28 cellular contexts compared by ENCODE assay signal in the genomic region with DNA sequence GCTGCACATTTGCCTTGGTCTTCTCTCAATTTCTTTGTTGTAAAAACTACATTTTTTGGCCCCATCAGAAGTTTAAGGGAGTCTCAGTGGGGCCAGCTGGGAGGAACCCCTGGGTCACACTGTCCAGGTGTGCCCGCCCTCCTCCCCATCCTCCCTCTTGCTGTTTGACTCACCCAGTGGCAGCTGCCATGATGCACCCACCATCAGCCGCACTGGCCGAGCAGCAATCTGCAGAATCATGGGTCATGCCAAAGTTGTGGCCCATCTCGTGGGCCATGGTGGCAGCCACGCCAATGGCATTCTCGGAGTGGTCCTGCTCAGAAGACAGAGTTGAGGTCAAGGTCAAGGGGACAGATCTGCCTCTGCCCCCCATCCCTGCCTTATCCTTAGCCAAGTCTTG. TPM values are rescaled to one million over a fixed set of nuclear protein-coding genes. Genes with fewer than 3 reads are reported as not detected.
DNase-seq lines count a peak whose midpoint lies in the region; ATAC-seq, FAIRE-seq and TF ChIP-seq lines count a peak whose summit lies in the region.
"Had no signal": no experiment of that assay in that cellular context is flagged by ENCODE, and none has a peak within 500 bp of the region (broad histone marks: within the 10 kb centered on the region; RNA-seq: fewer than 3 reads in every experiment).

No MANE protein-coding gene starts in this region.

- no peak overlapping the region for H2AK5ac ChIP-seq in H1 (ENCODE audit: low read depth, low read length)

- H3K79me1 ChIP-seq in H1 (ENCODE audit: low read depth, low read length): no peaks in the 10 kb centered on the region

- intact Hi-C loops in spleen (cut with DNase I; ENCODE audit: low total_unique reads): no loop called here

- CTCF ChIA-PET in H1 (lab: Charles Lee; ENCODE audit: partially characterized antibody): interaction anchor here (1.0 to 1.4 kb wide), 2 partner anchors 35 to 123 kb away, joined by 3 read pairs; no protein-coding TSS in a partner anchor

- no peak overlapping the region for H3K23ac ChIP-seq in H1 (ENCODE audit: insufficient read length)

- no peak overlapping the region for H4K91ac ChIP-seq in H1 (replicated peaks; ENCODE audit: insufficient read length, low read length)

- no peak for TF ChIP-seq RAD21 in H1 (IDR thresholded peaks at IDR 0.05 in 1 of 2, conservative IDR thresholded peaks at IDR 0.05 in 1 of 2; ENCODE audit: low read depth in 2 of 2, low read length in 2 of 2)

- H3K27ac Mint-ChIP-seq in IgD-negative memory B cell: peak overlapping the region; percentile 24 to 80 (median 47)
- H3K27ac Mint-ChIP-seq: type B pancreatic cell had no signal

- H2BK5ac ChIP-seq in H1 (ENCODE audit: low read depth, low read length): no peak overlapping the region

- peak overlapping the region in 8 of 11 experiments; percentile 34 to 86 (median 75); a peak in 15 of 22 replicates for H3K27ac ChIP-seq in BLaER1 treated with 17β-estradiol and CSF1 and Interleukin-3, amounts not matched to agents 10 nM and 100 nM
- no peak overlapping the region for H3K27ac ChIP-seq in H1 (ENCODE audit: low read depth, low read length)
- peak overlapping the region in 7 of 8 donors; percentile 18 to 90 (median 49) for H3K27ac ChIP-seq in spleen
- H3K27ac ChIP-seq: adrenal gland, body of pancreas, left lung had no signal

- H3K9me3 Mint-ChIP-seq in IgD-negative memory B cell: no peaks in the 10 kb centered on the region
- H3K9me3 Mint-ChIP-seq: CD4-positive, CD25-positive, alpha-beta regulatory T cell; natural killer cell; type B pancreatic cell had no signal

- H2BK20ac ChIP-seq in H1 (ENCODE audit: low read length): no peak overlapping the region

- no peaks in the 10 kb centered on the region for H4K20me1 ChIP-seq in BLaER1 treated with 17β-estradiol and CSF1 and Interleukin-3, amounts not matched to agents 10 nM and 100 nM
- no peaks in the 10 kb centered on the region for H4K20me1 ChIP-seq in H1 (replicated peaks in 1 of 2; ENCODE audit: control insufficient read depth in 1 of 2, insufficient read depth in 2 of 2, low read length in 2 of 2)

- H4K8ac ChIP-seq in H1 (ENCODE audit: extremely low read depth, insufficient read depth, low read length): no peak overlapping the region

- H3K18ac ChIP-seq in H1 (ENCODE audit: extremely low read depth, low read length): no peak overlapping the region

- H3K56ac ChIP-seq in H1 (replicated peaks; ENCODE audit: insufficient read length, low read depth, low read length): no peak overlapping the region

- peak overlapping the region in 1 of 10 experiments; percentile 6; a peak in 1 of 20 replicates for H3K4me3 ChIP-seq in BLaER1 treated with 17β-estradiol and CSF1 and Interleukin-3, amounts not matched to agents 10 nM and 100 nM
- H3K4me3 ChIP-seq in H1 (ENCODE audit: extremely low read depth in 1 of 4, insufficient read depth in 2 of 4, low read depth in 3 of 4, low read length in 4 of 4) (no peak overlapping the region), spleen (no peak overlapping the region)
- H3K4me3 ChIP-seq: adrenal gland, body of pancreas, left lung, MG63 had no signal

- peak overlapping the region; percentile 41 for H3K4ac ChIP-seq in H1 (replicated peaks; ENCODE audit: insufficient read length, low read depth, low read length)

- no peak for ATAC-seq in GM18498 (IDR thresholded peaks at IDR 0.05; ENCODE audit: unreplicated experiment)
- ATAC-seq: activated CD8-positive, alpha-beta T cell treated with anti-CD3 and anti-CD28 coated beads, Interleukin-2, amount 10 ng/mL, durations not matched to agents 7 days and 5 days; body of pancreas; left lung; natural killer cell had no signal

- TF ChIP-seq EP300 in H1 (IDR thresholded peaks at IDR 0.05; ENCODE audit: borderline replicate concordance in 1 of 2, low read depth in 2 of 2, low read length in 2 of 2): no peak

- no peaks in the 10 kb centered on the region for H3K27me3 ChIP-seq in BLaER1 treated with 17β-estradiol and CSF1 and Interleukin-3, amounts not matched to agents 10 nM and 100 nM
- H3K27me3 ChIP-seq in H1 (replicated peaks in 1 of 4; ENCODE audit: control insufficient read depth in 3 of 4, extremely low read depth in 1 of 4, insufficient read depth in 3 of 4, low read length in 3 of 4): no peaks in the 10 kb centered on the region
- no peaks in the 10 kb centered on the region for H3K27me3 ChIP-seq in spleen (replicated peaks in 1 of 7)
- H3K27me3 ChIP-seq: adrenal gland, body of pancreas, left lung, MG63 had no signal

- peak overlapping the region in 3 of 4 donors; percentile 16 to 83 (median 52) for H3K4me3 Mint-ChIP-seq in IgD-negative memory B cell
- H3K4me3 Mint-ChIP-seq: activated CD8-positive, alpha-beta T cell treated with anti-CD3 and anti-CD28 coated beads, Interleukin-2, amount 10 ng/mL, durations not matched to agents 7 days and 5 days; CD4-positive, CD25-positive, alpha-beta regulatory T cell; natural killer cell; type B pancreatic cell had no signal

- H2BK15ac ChIP-seq in H1 (ENCODE audit: low read length): no peak overlapping the region

- peak overlapping the region in 8 of 11 experiments; percentile 6 to 68 (median 34); a peak in 12 of 22 replicates for H3K9ac ChIP-seq in BLaER1 treated with 17β-estradiol and CSF1 and Interleukin-3, amounts not matched to agents 10 nM and 100 nM
- H3K9ac ChIP-seq in H1 (replicated peaks in 1 of 4; ENCODE audit: extremely low read depth in 1 of 4, low read depth in 3 of 4, low read length in 3 of 4): no peak overlapping the region

- peaks cover 62 to 85% (median 76%) of the 10 kb centered on the region in 3 donors for H3K4me1 Mint-ChIP-seq in IgD-negative memory B cell

- no peak for DNase-seq in H1 (ENCODE audit: low read depth in 1 of 2, low spot score in 2 of 2)
- DNase-seq in spleen: no peak
- no peak for DNase-seq in activated gamma-delta T cell (lab: John Stamatoyannopoulos, UW)
- no peak for DNase-seq in ureter (ENCODE audit: low spot score)
- DNase-seq: activated CD8-positive, alpha-beta T cell treated with anti-CD3 and anti-CD28 coated beads, Interleukin-2, amount 10 ng/mL, durations not matched to agents 7 days and 5 days; activated naive CD4-positive, alpha-beta T cell; activated T-cell treated with anti-CD3 and anti-CD28 coated beads, Interleukin-2, amount 50 U/mL, for 1 hour; adrenal gland; body of pancreas; CD4-positive, CD25-positive, alpha-beta regulatory T cell; left lung; MG63; natural killer cell; NCI-H1105 treated with DMSO at 0.1 percent for 48 hours; NCI-H2029; NCI-H526; SIG-M5; small intestine; stimulated activated CD4-positive, alpha-beta T cell treated with anti-CD3 and anti-CD28 coated beads, Interleukin-1b, Interleukin-23, amount 100 ng/mL, for 48 hours; stimulated activated CD8-positive, alpha-beta memory T cell treated with anti-CD3 and anti-CD28 coated beads, Interleukin-4, amount 100 ng/mL, for 48 hours had no signal

- peaks cover 0 to 11% (median 0%) of the 10 kb centered on the region in 11 experiments; a peak in 5 of 22 replicates for H3K36me3 ChIP-seq in BLaER1 treated with 17β-estradiol and CSF1 and Interleukin-3, amounts not matched to agents 10 nM and 100 nM
- H3K36me3 ChIP-seq in H1 (ENCODE audit: control insufficient read depth in 2 of 4, insufficient read depth in 4 of 4, low read length in 3 of 4) (no peaks in the 10 kb centered on the region; a peak in 2 of 8 replicates), spleen (peaks cover 0 to 100% (median 15%) of the 10 kb centered on the region in 6 donors)
- H3K36me3 ChIP-seq: adrenal gland had no signal

- no peak overlapping the region for H3K14ac ChIP-seq in H1 (ENCODE audit: insufficient read length)

- H3K36me3 Mint-ChIP-seq in IgD-negative memory B cell: peaks cover 20% of the 10 kb centered on the region
- H3K36me3 Mint-ChIP-seq: natural killer cell had no signal

- TF ChIP-seq POLR2A in H1 (IDR thresholded peaks at IDR 0.05; ENCODE audit: control extremely low read depth in 1 of 2, low read depth in 2 of 2, low read length in 2 of 2) (no peak), spleen (IDR thresholded peaks at IDR 0.05) (no peak)

- no peak overlapping the region for H2BK120ac ChIP-seq in H1 (replicated peaks; ENCODE audit: low read depth, low read length)

- no peak for FAIRE-seq in H1 (lab: Jason Lieb, UNC)
- FAIRE-seq: H54, islet of Langerhans, RCC 7860, small intestine had no signal

- peaks cover 0 to 11% (median 9%) of the 10 kb centered on the region in 11 experiments; a peak in 11 of 22 replicates for H3K9me3 ChIP-seq in BLaER1 treated with 17β-estradiol and CSF1 and Interleukin-3, amounts not matched to agents 10 nM and 100 nM (replicated peaks in 1 of 11)
- no peaks in the 10 kb centered on the region for H3K9me3 ChIP-seq in H1 (ENCODE audit: insufficient read depth in 2 of 2, low read depth in 1 of 2, low read length in 1 of 2)
- H3K9me3 ChIP-seq in spleen: no peaks in the 10 kb centered on the region
- H3K9me3 ChIP-seq: adrenal gland, body of pancreas, left lung, MG63 had no signal

- H3K79me2 ChIP-seq in H1 (ENCODE audit: control insufficient read depth in 1 of 2, insufficient read depth in 2 of 2, low read length in 2 of 2): no peaks in the 10 kb centered on the region

- H2AFZ ChIP-seq in H1 (ENCODE audit: low read length): no peak overlapping the region

- H3K23me2 ChIP-seq in H1 (ENCODE audit: low read depth, low read length): no peaks in the 10 kb centered on the region

- no peaks in the 10 kb centered on the region for H3K27me3 Mint-ChIP-seq in IgD-negative memory B cell
- H3K27me3 Mint-ChIP-seq: CD4-positive, CD25-positive, alpha-beta regulatory T cell; type B pancreatic cell had no signal

- H3K4me2 ChIP-seq in BLaER1 treated with 17β-estradiol and CSF1 and Interleukin-3, amounts not matched to agents 10 nM and 100 nM: peak overlapping the region; percentile 68 to 89 (median 82)
- no peak overlapping the region for H3K4me2 ChIP-seq in H1 (ENCODE audit: insufficient read depth in 1 of 2, low read depth in 2 of 2, low read length in 2 of 2)

- POLR2A ChIA-PET in H1 (lab: Charles Lee; ENCODE audit: partially characterized antibody): no interaction called here

- TF ChIP-seq CTCF in H1 (IDR thresholded peaks at IDR 0.05; ENCODE audit: control extremely low read depth in 1 of 3, insufficient read depth in 1 of 3, low read depth in 1 of 3, low read length in 3 of 3) (no peak), spleen (IDR thresholded peaks at IDR 0.05 in 8 of 11, conservative IDR thresholded peaks at IDR 0.05 in 3 of 11) (no peak)

- H4K5ac ChIP-seq in H1 (ENCODE audit: insufficient read length, low read depth, low read length): no peak overlapping the region

- H2BK12ac ChIP-seq in H1 (ENCODE audit: low read depth, low read length): no peak overlapping the region

- peaks cover 65 to 98% (median 96%) of the 10 kb centered on the region in 10 experiments for H3K4me1 ChIP-seq in BLaER1 treated with 17β-estradiol and CSF1 and Interleukin-3, amounts not matched to agents 10 nM and 100 nM
- H3K4me1 ChIP-seq in H1 (replicated peaks in 1 of 4; ENCODE audit: control insufficient read depth in 3 of 4, insufficient read depth in 4 of 4, low read length in 3 of 4): no peaks in the 10 kb centered on the region; a peak in 1 of 7 replicates
- H3K4me1 ChIP-seq in spleen: peaks cover 20 to 95% (median 60%) of the 10 kb centered on the region in 6 donors
- H3K4me1 ChIP-seq: body of pancreas had no signal

- WGBS in H1 (ENCODE audit: extremely low coverage in 1 of 2, insufficient coverage in 1 of 2, insufficient read length in 1 of 2, insufficient replicate concordance in 2 of 2, low coverage in 1 of 2, low lambda C conversion rate in 2 of 2, missing lambda C conversion rate in 1 of 2), 2 experiments: 90% methylated on average over 6 of the region's 6 CpGs; no CpG with 5 or more reads in 1 of the 2 experiments
- 86 to 95% (median 90%) methylated on average over 5 to 6 of the region's 6 CpGs for WGBS in spleen, 5 donors

RNA-seq across cellular contexts. Expression of gene NIPAL4, which starts 45.5 kb away (rescaled TPM):
- 2.2 TPM for polyA plus RNA-seq in IgD-negative memory B cell
- 0.20 and 0.25 TPM in 2 replicates for total RNA-seq in H1 (2021; fragmentation: NEBNext Ultra II Directional; extraction: Animal tissue kit (Norgen Biotek cat#: 25700))
- 0.06 and 0.09 TPM in 2 replicates for polyA plus RNA-seq in H1 (2011; rRNA removed)
- 0.05 TPM for polyA plus RNA-seq in H1 (2011; cell fraction: cytosol; rRNA removed)
- polyA plus RNA-seq in H1 (2011; cell fraction: nucleus; rRNA removed): 0.43 TPM
- 0.17 to 0.26 TPM (median 0.21 TPM) in 4 replicates for polyA plus RNA-seq in H1 (2012, experiment 1 of 2)
- polyA plus RNA-seq in H1 (2012, experiment 2 of 2): 0.12 TPM
- polyA plus RNA-seq in H1 (2013, experiment 1 of 2): 0.16 TPM
- 0.31 TPM for polyA plus RNA-seq in H1 (2013, experiment 2 of 2)
- polyA minus RNA-seq in H1 (2011; rRNA and poly(A)+ RNA removed): 0.28 and 0.34 TPM in 2 replicates
- polyA minus RNA-seq in H1 (2011; cell fraction: cytosol; rRNA and poly(A)+ RNA removed): not detected
- not detected for polyA minus RNA-seq in H1 (2011; cell fraction: nucleus; rRNA and poly(A)+ RNA removed)
- total RNA-seq in spleen: under 1 TPM in 6 of 7 donors, not detected in 1; 0.34 to 0.73 (median 0.47) TPM
- under 1 TPM; 0.19 to 0.49 (median 0.39) TPM for polyA plus RNA-seq in spleen
- total RNA-seq in ureter: 49.8 TPM
- total RNA-seq: activated CD8-positive, alpha-beta T cell treated with anti-CD3 and anti-CD28 coated beads, Interleukin-2, amount 10 ng/mL, durations not matched to agents 7 days and 5 days; body of pancreas; pulmonary artery endothelial cell had no signal

Comparison
In these comparisons a context has a peak if more than half of its experiments do, and no peak if none do; other contexts are left out.
1. H3K4me2 ChIP-seq: peak in BLaER1 treated with 17β-estradiol and CSF1 and Interleukin-3, amounts not matched to agents 10 nM and 100 nM (11 of 11); none in H1 (0 of 2).
2. H3K9ac ChIP-seq: peak in BLaER1 treated with 17β-estradiol and CSF1 and Interleukin-3, amounts not matched to agents 10 nM and 100 nM (8 of 11); none in H1 (0 of 4).
3. RNA of gene NIPAL4, which starts 45.5 kb away (total RNA-seq): 49.8 TPM in ureter (single experiment); 0.34 to 0.73 TPM in spleen and 0.20 to 0.25 TPM in H1; every median in the first group is over 10 times any median in the second.